In genomic region chr15:62886431-62887071, GRCh38 we compare ENCODE assay signal across 10 cellular contexts.
DNase-seq lines count a peak whose midpoint lies in the region; ATAC-seq and TF ChIP-seq lines count a peak whose summit lies in the region.
"Had no signal": no experiment of that assay in that cellular context is flagged by ENCODE, and none has a peak within 500 bp of the region (broad histone marks: within the 10 kb centered on the region; RNA-seq: fewer than 3 reads in every experiment).

No MANE protein-coding gene starts in this region.

- peak overlapping the region; percentile 92 for H3K27ac Mint-ChIP-seq in Calu3 (ENCODE audit: unreplicated experiment)

- H3K27me3 ChIP-seq in SJCRH30 (no peaks in the 10 kb centered on the region), trophoblast cell (ENCODE audit: insufficient read depth, low read length) (no peaks in the 10 kb centered on the region)

- 0 out of 2 replicates have a peak, but pooled peaks cover 2% of the 10 kb centered on the region for H3K9me3 ChIP-seq in SJCRH30 (replicated peaks)
- H3K9me3 ChIP-seq in trophoblast cell (ENCODE audit: insufficient read depth, low read depth, low read length) = no peaks in the 10 kb centered on the region

- H3K36me3 ChIP-seq in SJCRH30 (no peaks in the 10 kb centered on the region), trophoblast cell (ENCODE audit: control insufficient read depth in 1 of 2, insufficient read depth in 2 of 2, low read length in 2 of 2) (no peaks in the 10 kb centered on the region)

- 0 out of 2 replicates have a peak overlapping the region, but pooled peaks have one; percentile 1 for H3K27ac ChIP-seq in SJCRH30
- H3K27ac ChIP-seq in trophoblast cell (ENCODE audit: low read depth, low read length) = peak overlapping the region; percentile 73

- BruUV-seq in Calu3 (replicated peaks; lab: Mats Ljungman, UMichigan) = no TSS peak

- H3K79me1 ChIP-seq in trophoblast cell (ENCODE audit: low read length) = peaks cover 61% of the 10 kb centered on the region

- no peak for ATAC-seq in HG03025 (IDR thresholded peaks at IDR 0.05; ENCODE audit: low FRiP score, unreplicated experiment)
- no peak for ATAC-seq in HG03354 (IDR thresholded peaks at IDR 0.05; ENCODE audit: poor library complexity, severe bottlenecking, unreplicated experiment)
- no peak for ATAC-seq in GM21515 (IDR thresholded peaks at IDR 0.05; ENCODE audit: unreplicated experiment)

- H3K4me1 ChIP-seq in SJCRH30 (peaks cover 8% of the 10 kb centered on the region), trophoblast cell (ENCODE audit: control insufficient read depth in 1 of 2, insufficient read depth in 2 of 2, low read length in 2 of 2) (peaks cover 20 to 22% of the 10 kb centered on the region in 2 experiments)

- peak overlapping the region; percentile 7 for H2BK12ac ChIP-seq in trophoblast cell (ENCODE audit: low read length)

- peak overlapping the region; percentile 64 for H3K9ac ChIP-seq in trophoblast cell (ENCODE audit: low read length)

- H3K9me3 Mint-ChIP-seq in Calu3 (ENCODE audit: low read depth, unreplicated experiment) = peaks cover 2% of the 10 kb centered on the region

- no peak for TF ChIP-seq CTCF in Calu3 (IDR thresholded peaks at IDR 0.05; ENCODE audit: unreplicated experiment)
- no peak for TF ChIP-seq CTCF in foreskin fibroblast (IDR thresholded peaks at IDR 0.05; ENCODE audit: low read depth, low read length)

- no CpG with 5 or more reads among the region's 13 CpGs for WGBS in trophoblast cell (ENCODE audit: extremely low coverage, insufficient coverage, insufficient read length)

- no peak overlapping the region for H4K12ac ChIP-seq in trophoblast cell (ENCODE audit: low read depth, low read length)

- peak overlapping the region; percentile 57 for H3K4me3 Mint-ChIP-seq in Calu3 (ENCODE audit: low read depth, unreplicated experiment)

- H3K4me2 ChIP-seq in trophoblast cell (ENCODE audit: low read length) = peak overlapping the region; percentile 5

- DNase-seq in Calu3 = peak; percentile 59
- DNase-seq in SJCRH30 = peak in 1 of 2 experiments; percentile 34
- peak; percentile 46 to 67 for DNase-seq in foreskin fibroblast
- DNase-seq in trophoblast cell = no peak
- DNase-seq in GM19238 (ENCODE audit: insufficient read length, low spot score) = no peak
- DNase-seq: activated gamma-delta T cell, NCI-H2029 had no signal

- H2BK120ac ChIP-seq in trophoblast cell (ENCODE audit: insufficient read depth, low read length, poor library complexity) = peak overlapping the region; percentile 36

- peak overlapping the region; percentile 64 for H4K8ac ChIP-seq in trophoblast cell (ENCODE audit: low read depth, low read length)

- CTCF ChIA-PET in Calu3 (lab: Charles Lee) = interaction anchor here (0.7 to 2.4 kb wide), 8 partner anchors 8 to 162 kb away, joined by 3 to 12 read pairs (median 3); no protein-coding TSS in a partner anchor

- H3K4me1 Mint-ChIP-seq in Calu3 (ENCODE audit: low read depth, unreplicated experiment) = peaks cover 61% of the 10 kb centered on the region

- peaks cover 7% of the 10 kb centered on the region for H3K79me2 ChIP-seq in trophoblast cell (ENCODE audit: control insufficient read depth, insufficient read depth, low read length, poor library complexity)

- H3K14ac ChIP-seq in trophoblast cell (ENCODE audit: low read length) = peak overlapping the region; percentile 35

- peak overlapping the region; percentile 49 for H2AK5ac ChIP-seq in trophoblast cell (ENCODE audit: low read length)

- H2AFZ ChIP-seq in trophoblast cell (ENCODE audit: insufficient read depth, low read length, poor library complexity) = no peak overlapping the region

- peak overlapping the region; percentile 0 for H3K4ac ChIP-seq in trophoblast cell (ENCODE audit: low read depth, low read length)

- intact Hi-C loops in Calu3 (cut with micrococcal nuclease; ENCODE audit: unreplicated experiment) = loop anchor here (2.0 kb wide), 1 partner anchor 36 kb away; no protein-coding TSS in a partner anchor

- peak overlapping the region; percentile 18 for H2BK5ac ChIP-seq in trophoblast cell (ENCODE audit: low read depth, low read length, poor library complexity)

- H3K23ac ChIP-seq in trophoblast cell (ENCODE audit: low read length) = no peak overlapping the region

- H3K36me3 Mint-ChIP-seq in Calu3 (ENCODE audit: insufficient read depth, unreplicated experiment) = peaks cover 21% of the 10 kb centered on the region

- H3K18ac ChIP-seq in trophoblast cell (ENCODE audit: low read length) = peak overlapping the region; percentile 66

- no peaks in the 10 kb centered on the region for H3K27me3 Mint-ChIP-seq in Calu3 (ENCODE audit: unreplicated experiment)

- peak overlapping the region; percentile 72 for H4K91ac ChIP-seq in trophoblast cell (ENCODE audit: low read depth, low read length)

- H3K4me3 ChIP-seq in SJCRH30 (peak overlapping the region; percentile 39), foreskin fibroblast (ENCODE audit: low read depth in 1 of 2, low read length in 2 of 2) (peak overlapping the region in 1 of 2 donors; percentile 12), trophoblast cell (ENCODE audit: low read depth, low read length) (no peak overlapping the region)

Comparison
In these comparisons a context has a peak if more than half of its experiments do, and no peak if none do; other contexts are left out.
1. DNase-seq: peak in Calu3 (single experiment) and foreskin fibroblast (2 of 2); none in trophoblast cell (0 of 2) and GM19238 (single experiment).